8 cellular contexts compared by ENCODE assay signal in genomic region chr16:24516900-24517669, GRCh38. TPM values are rescaled to one million over a fixed set of nuclear protein-coding genes. Genes with fewer than 3 reads are reported as not detected.
DNase-seq lines count a peak whose midpoint lies in the region; ATAC-seq and TF ChIP-seq lines count a peak whose summit lies in the region.

No MANE protein-coding gene starts in this region.

- peaks cover 7% of the 10 kb centered on the region for H3K27me3 Mint-ChIP-seq in GM23338 (ENCODE audit: insufficient read depth, low read depth, poor library complexity)

- TF ChIP-seq CTCF in AG04449 (IDR thresholded peaks at IDR 0.05; ENCODE audit: insufficient read depth, low read length, missing control alignments) (peak; percentile 86), GM23338 (conservative IDR thresholded peaks at IDR 0.05; ENCODE audit: low read depth in 2 of 2) (peak; percentile 91 to 92)

- H3K4me3 ChIP-seq in AG04449 (ENCODE audit: low read depth, low read length) (no peak overlapping the region), GM23338 (no peak overlapping the region)

- no peaks in the 10 kb centered on the region for H3K4me1 ChIP-seq in GM23338 (ENCODE audit: insufficient read depth)

- no peaks in the 10 kb centered on the region for H3K36me3 Mint-ChIP-seq in GM23338 (ENCODE audit: low read depth)

- CTCF ChIA-PET in AG04449 (lab: Yijun Ruan, JAX), result interaction anchor here (0.6 to 4.3 kb wide), 26 partner anchors 8 to 825 kb away, joined by 3 to 47 read pairs (median 3); partner anchors contain the start of gene RBBP6

- no peak overlapping the region for H2AFZ ChIP-seq in GM23338

- no peaks in the 10 kb centered on the region for H3K9me2 ChIP-seq in GM23338 (ENCODE audit: insufficient read depth)

- no peaks in the 10 kb centered on the region for H3K27me3 ChIP-seq in GM23338 (ENCODE audit: insufficient read depth)

- ATAC-seq in GM23338, result peak; percentile 89

- no peaks in the 10 kb centered on the region for H3K36me3 ChIP-seq in GM23338 (ENCODE audit: insufficient read depth)

- DNase-seq in AG04449 (ENCODE audit: low read depth, low spot score), result peak; percentile 31
- peak; percentile 92 for DNase-seq in GM23338 (ENCODE audit: low spot score)
- peak; percentile 92 for DNase-seq in NCI-H510A treated with DMSO at 0.1 percent for 48 hours (lab: John Stamatoyannopoulos, UW)
- peak; percentile 70 to 72 for DNase-seq in activated CD4-positive, alpha-beta T cell treated with anti-CD3 and anti-CD28 coated beads for 24 hours (ENCODE audit: low read depth in 2 of 2)
- DNase-seq in cerebellar cortex (ENCODE audit: low spot score), result peak; percentile 91
- peak; percentile 83 for DNase-seq in kidney glomerular epithelial cell (lab: John Stamatoyannopoulos, UW)
- DNase-seq in stimulated activated CD4-positive, alpha-beta T cell treated with anti-CD3 and anti-CD28 coated beads, Interleukin-1b, Interleukin-23, amount 100 ng/mL, for 4 hours (ENCODE audit: low read depth in 2 of 2), result peak; percentile 58 to 71
- no peak for DNase-seq in mesenteric fat pad (ENCODE audit: low spot score)

- no peaks in the 10 kb centered on the region for H4K20me1 ChIP-seq in GM23338 (replicated peaks; ENCODE audit: insufficient read depth)

- no peaks in the 10 kb centered on the region for H3K9me3 Mint-ChIP-seq in GM23338

- H3K4me3 Mint-ChIP-seq in GM23338, result no peak overlapping the region

- no peaks in the 10 kb centered on the region; the same call in 1 of the 3 replicates for H3K4me1 Mint-ChIP-seq in GM23338

- no peak overlapping the region for H3K27ac Mint-ChIP-seq in GM23338

- no peak overlapping the region for H3K27ac ChIP-seq in GM23338 (ENCODE audit: low read depth)

- no peak overlapping the region for H3K4me2 ChIP-seq in GM23338

- POLR2A ChIA-PET in AG04449 (lab: Yijun Ruan, JAX), result no interaction called here

- no peaks in the 10 kb centered on the region for H3F3A ChIP-seq in GM23338 (replicated peaks; ENCODE audit: low read depth)

- H3K79me2 ChIP-seq in GM23338 (replicated peaks; ENCODE audit: insufficient read depth), result no peaks in the 10 kb centered on the region

TF ChIP-seq in GM23338, 12 proteins besides CTCF, POLR2A, EP300 and RAD21:
- TF ChIP-seq ZNF114 (CRISPR knock-in tag; IDR thresholded peaks at IDR 0.05) (peak; percentile 78; the same call in 1 of the 2 replicates), ZNF462 (CRISPR knock-in tag; IDR thresholded peaks at IDR 0.05) (no peak)

RNA-seq across cellular contexts. Expression of gene RBBP6, which starts 22.3 kb away (rescaled TPM):
- total RNA-seq in GM23338 (2014; rRNA removed; shearing (Covaris generic)), result 72.7 and 88.9 TPM in 2 replicates
- polyA plus RNA-seq in GM23338 (2016; fragmentation: Nextera tagmentation; extraction: Ambion mirVana), result 40.2 and 40.7 TPM in 2 replicates
- 46.1 TPM for total RNA-seq in mesenteric fat pad
